8 cellular contexts compared by ENCODE assay signal in the genomic region with DNA sequence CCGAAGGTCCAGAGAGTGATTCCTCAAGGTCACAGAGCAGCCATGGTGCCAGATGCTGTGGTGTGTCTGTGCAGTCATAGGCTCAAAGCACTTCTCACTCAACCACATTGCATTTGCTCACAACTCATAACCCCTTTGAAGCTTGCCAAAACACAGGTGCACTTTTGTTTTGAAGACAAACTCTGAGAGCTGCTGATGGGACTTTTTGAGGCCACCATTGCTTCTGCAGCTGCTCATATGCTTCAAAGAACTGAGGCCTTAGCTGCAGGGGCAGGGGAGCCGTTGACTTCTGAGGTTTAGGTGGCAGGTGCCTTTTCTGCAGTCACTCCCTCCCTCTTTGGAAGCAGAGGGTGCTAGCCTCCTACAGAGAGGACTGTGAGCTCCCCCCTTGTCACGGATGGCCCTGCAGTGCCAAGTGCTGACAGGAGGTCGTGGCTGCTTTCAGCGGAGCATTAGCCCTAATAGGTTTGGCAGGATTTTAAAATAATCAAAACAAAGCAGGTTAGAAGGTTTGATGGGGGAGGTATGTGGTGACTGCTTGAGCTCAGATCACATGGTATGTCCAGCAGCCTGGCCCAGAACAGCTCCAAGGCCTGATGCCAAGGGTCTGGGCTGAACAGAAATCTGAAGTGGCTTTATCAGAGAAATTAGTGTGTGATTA.
DNase-seq lines count a peak whose midpoint lies in the region; ATAC-seq lines count a peak whose summit lies in the region.

No MANE protein-coding gene starts in this region.

- no peaks in the 10 kb centered on the region for H3K27me3 Mint-ChIP-seq in activated T-cell treated with anti-CD3 and anti-CD28 coated beads, Interleukin-2, amount 50 U/mL, for 24 hours

- peaks cover 39% of the 10 kb centered on the region for H3K4me1 Mint-ChIP-seq in activated T-cell treated with anti-CD3 and anti-CD28 coated beads, Interleukin-2, amount 50 U/mL, for 24 hours (ENCODE audit: low read depth)

- peak overlapping the region; percentile 26 for H3K4me3 Mint-ChIP-seq in activated T-cell treated with anti-CD3 and anti-CD28 coated beads, Interleukin-2, amount 50 U/mL, for 24 hours

- ATAC-seq in GM18868 (IDR thresholded peaks at IDR 0.05; ENCODE audit: unreplicated experiment), result peak; percentile 56

- H3K9me3 Mint-ChIP-seq in activated T-cell treated with anti-CD3 and anti-CD28 coated beads, Interleukin-2, amount 50 U/mL, for 24 hours, result peaks cover 7% of the 10 kb centered on the region

- H3K36me3 Mint-ChIP-seq in activated T-cell treated with anti-CD3 and anti-CD28 coated beads, Interleukin-2, amount 50 U/mL, for 24 hours (ENCODE audit: low read depth), result no peaks in the 10 kb centered on the region

- H3K27ac Mint-ChIP-seq in activated T-cell treated with anti-CD3 and anti-CD28 coated beads, Interleukin-2, amount 50 U/mL, for 24 hours, result peak overlapping the region; percentile 81

- peak; percentile 44 for DNase-seq in NCI-H1105 (lab: John Stamatoyannopoulos, UW)
- DNase-seq in activated T-cell treated with anti-CD3 and anti-CD28 coated beads, Interleukin-2, amount 50 U/mL, for 24 hours, result peak; percentile 54
- peak; percentile 97 for DNase-seq in myocyte (ENCODE audit: low read depth)
- DNase-seq in GM03348 (ENCODE audit: low spot score), result no peak
- DNase-seq in ecto neural progenitor cell (ENCODE audit: low spot score), result no peak
- DNase-seq in NCI-H510A treated with DMSO at 0.1 percent for 48 hours (lab: John Stamatoyannopoulos, UW), result no peak
- DNase-seq in DMS153 (lab: John Stamatoyannopoulos, UW), result no peak

Comparison
In these comparisons a context has a peak if more than half of its experiments do, and no peak if none do; other contexts are left out.
1. DNase-seq: peak in NCI-H1105 (single experiment), activated T-cell treated with anti-CD3 and anti-CD28 coated beads, Interleukin-2, amount 50 U/mL, for 24 hours (single experiment) and myocyte (single experiment); none in GM03348 (single experiment), ecto neural progenitor cell (single experiment), NCI-H510A treated with DMSO at 0.1 percent for 48 hours (single experiment) and DMS153 (single experiment).